Comparison of ENCODE assay signal across 18 cellular contexts in genomic region chr10:119567978-119568377, GRCh38. TPM values are rescaled to one million over a fixed set of nuclear protein-coding genes. Genes with fewer than 3 reads are reported as not detected.
A peak's percentile ranks its signal among the peaks of the same experiment; 100 is the strongest.
DNase-seq lines count a peak whose midpoint lies in the region; ATAC-seq, FAIRE-seq and TF ChIP-seq lines count a peak whose summit lies in the region.
"Had no signal": no experiment of that assay in that cellular context is flagged by ENCODE, and none has a peak within 500 bp of the region (broad histone marks: within the 10 kb centered on the region; RNA-seq: fewer than 3 reads in every experiment).

No MANE protein-coding gene starts in this region.

- CTCF ChIA-PET in H1 (lab: Charles Lee; ENCODE audit: partially characterized antibody) = interaction anchor here (1.0 kb wide), 1 partner anchor 17 kb away, joined by 3 read pairs; no protein-coding TSS in a partner anchor
- CTCF ChIA-PET in Calu3 (lab: Charles Lee) = interaction anchor here (0.9 kb wide), 1 partner anchor 26 kb away, joined by 3 read pairs; the partner anchor contains the start of gene RGS10

- H3K4me3 Mint-ChIP-seq in GM23338 (no peak overlapping the region), Calu3 (ENCODE audit: low read depth, unreplicated experiment) (no peak overlapping the region)
- peak overlapping the region; percentile 28 to 29 for H3K4me3 Mint-ChIP-seq in stimulated activated naive B cell treated with anti-CD40 and anti-IgM and Interleukin-4, amounts not matched to agents 10 μg/mL and 1 μg/mL and 100 μg/mL, for 72 hours
- H3K4me3 Mint-ChIP-seq: CD14-positive monocyte, HFFc6 had no signal

- no peak overlapping the region for H4K8ac ChIP-seq in H1 (ENCODE audit: extremely low read depth, insufficient read depth, low read length)

- BruUV-seq in Calu3 (replicated peaks; lab: Mats Ljungman, UMichigan) = no TSS peak

- H3K18ac ChIP-seq in H1 (ENCODE audit: extremely low read depth, low read length) = no peak overlapping the region

- no peaks in the 10 kb centered on the region for H4K20me1 ChIP-seq in GM23338 (replicated peaks; ENCODE audit: insufficient read depth)
- no peaks in the 10 kb centered on the region for H4K20me1 ChIP-seq in H1 (replicated peaks in 1 of 2; ENCODE audit: control insufficient read depth in 1 of 2, insufficient read depth in 2 of 2, low read length in 2 of 2)

- no peak overlapping the region for H3K14ac ChIP-seq in H1 (ENCODE audit: insufficient read length)

- H3K79me2 ChIP-seq in GM23338 (replicated peaks; ENCODE audit: insufficient read depth) = no peaks in the 10 kb centered on the region
- no peaks in the 10 kb centered on the region for H3K79me2 ChIP-seq in H1 (ENCODE audit: control insufficient read depth in 1 of 2, insufficient read depth in 2 of 2, low read length in 2 of 2)

- H3K4ac ChIP-seq in H1 (replicated peaks; ENCODE audit: insufficient read length, low read depth, low read length) = no peak overlapping the region

- no peak overlapping the region for H4K5ac ChIP-seq in H1 (ENCODE audit: insufficient read length, low read depth, low read length)

- H3K23me2 ChIP-seq in H1 (ENCODE audit: low read depth, low read length) = no peaks in the 10 kb centered on the region

- no peak overlapping the region for H3K27ac Mint-ChIP-seq in GM23338
- peak overlapping the region; percentile 80 for H3K27ac Mint-ChIP-seq in stimulated activated naive B cell treated with anti-CD40 and anti-IgM and Interleukin-4, amounts not matched to agents 10 μg/mL and 1 μg/mL and 100 μg/mL, for 72 hours
- no peak overlapping the region for H3K27ac Mint-ChIP-seq in Calu3 (ENCODE audit: unreplicated experiment)
- H3K27ac Mint-ChIP-seq: CD14-positive monocyte, HFFc6 had no signal

- no peak overlapping the region for H2BK20ac ChIP-seq in H1 (ENCODE audit: low read length)

- H3K9me3 ChIP-seq in H1 (ENCODE audit: insufficient read depth in 2 of 2, low read depth in 1 of 2, low read length in 1 of 2) = no peaks in the 10 kb centered on the region

- TF ChIP-seq RAD21 in H1 (IDR thresholded peaks at IDR 0.05 in 1 of 2, conservative IDR thresholded peaks at IDR 0.05 in 1 of 2; ENCODE audit: low read depth in 2 of 2, low read length in 2 of 2) = peak; percentile 13 to 16; a peak in 1 of 4 replicates

- H4K91ac ChIP-seq in H1 (replicated peaks; ENCODE audit: insufficient read length, low read length) = no peak overlapping the region

- FAIRE-seq in GM12891 (lab: Jason Lieb, UNC) (no peak), H1 (lab: Jason Lieb, UNC) (no peak)

- H3K36me3 ChIP-seq in GM23338 (ENCODE audit: insufficient read depth) (no peaks in the 10 kb centered on the region), H1 (ENCODE audit: control insufficient read depth in 2 of 4, insufficient read depth in 4 of 4, low read length in 3 of 4) (peaks cover 0 to 10% (median under 1%) of the 10 kb centered on the region in 4 experiments; a peak in 2 of 8 replicates)

- no peak overlapping the region for H2BK12ac ChIP-seq in H1 (ENCODE audit: low read depth, low read length)

- H3K27ac ChIP-seq in GM23338 (ENCODE audit: low read depth) = no peak overlapping the region
- H3K27ac ChIP-seq in H1 (ENCODE audit: low read depth, low read length) = no peak overlapping the region
- H3K27ac ChIP-seq: KMS-11, RWPE1 had no signal

- no peaks in the 10 kb centered on the region for H3F3A ChIP-seq in GM23338 (replicated peaks; ENCODE audit: low read depth)

- 88% methylated on average over 8 of the region's 8 CpGs; no CpG with 5 or more reads in 1 of the 2 experiments for WGBS in H1 (ENCODE audit: extremely low coverage in 1 of 2, insufficient coverage in 1 of 2, insufficient read length in 1 of 2, insufficient replicate concordance in 2 of 2, low coverage in 1 of 2, low lambda C conversion rate in 2 of 2, missing lambda C conversion rate in 1 of 2), 2 experiments

- H2BK15ac ChIP-seq in H1 (ENCODE audit: low read length) = no peak overlapping the region

- H3K4me2 ChIP-seq in GM23338 (no peak overlapping the region), H1 (ENCODE audit: insufficient read depth in 1 of 2, low read depth in 2 of 2, low read length in 2 of 2) (no peak overlapping the region)
- H3K4me2 ChIP-seq: KMS-11 had no signal

- no peaks in the 10 kb centered on the region for H3K9me3 Mint-ChIP-seq in GM23338
- H3K9me3 Mint-ChIP-seq in stimulated activated naive B cell treated with anti-CD40 and anti-IgM and Interleukin-4, amounts not matched to agents 10 μg/mL and 1 μg/mL and 100 μg/mL, for 72 hours = no peaks in the 10 kb centered on the region
- H3K9me3 Mint-ChIP-seq in Calu3 (ENCODE audit: low read depth, unreplicated experiment) = no peaks in the 10 kb centered on the region
- H3K9me3 Mint-ChIP-seq: HFFc6 had no signal

- H3K4me1 ChIP-seq in GM23338 (ENCODE audit: insufficient read depth) (no peaks in the 10 kb centered on the region), H1 (replicated peaks in 1 of 4; ENCODE audit: control insufficient read depth in 3 of 4, insufficient read depth in 4 of 4, low read length in 3 of 4) (no peaks in the 10 kb centered on the region)

- H3K27me3 Mint-ChIP-seq in GM23338 (ENCODE audit: insufficient read depth, low read depth, poor library complexity) (peaks cover 9% of the 10 kb centered on the region), Calu3 (ENCODE audit: unreplicated experiment) (no peaks in the 10 kb centered on the region)
- no peaks in the 10 kb centered on the region for H3K27me3 Mint-ChIP-seq in stimulated activated naive B cell treated with anti-CD40 and anti-IgM and Interleukin-4, amounts not matched to agents 10 μg/mL and 1 μg/mL and 100 μg/mL, for 72 hours

- H3K79me1 ChIP-seq in H1 (ENCODE audit: low read depth, low read length) = no peaks in the 10 kb centered on the region

- H2AFZ ChIP-seq in GM23338 = no peak overlapping the region
- no peak overlapping the region for H2AFZ ChIP-seq in H1 (ENCODE audit: low read length)

- no peak overlapping the region for H3K56ac ChIP-seq in H1 (replicated peaks; ENCODE audit: insufficient read length, low read depth, low read length)

- no peak overlapping the region for H2AK5ac ChIP-seq in H1 (ENCODE audit: low read depth, low read length)

- peak; percentile 23 for DNase-seq in GM12891 (ENCODE audit: insufficient read length, low spot score)
- no peak for DNase-seq in GM23338 (ENCODE audit: low spot score)
- DNase-seq in H1 (ENCODE audit: low read depth in 1 of 2, low spot score in 2 of 2) = no peak
- DNase-seq in stimulated activated naive B cell treated with anti-CD40 and anti-IgM and Interleukin-4, amounts not matched to agents 10 μg/mL and 1 μg/mL and 100 μg/mL, for 72 hours = no peak
- no peak for DNase-seq in NCI-H1694 treated with DMSO at 0.1 percent for 48 hours (lab: John Stamatoyannopoulos, UW)
- no peak for DNase-seq in Calu3
- DNase-seq: COR-L47, DMS153, HFFc6, NCI-H1092 treated with DMSO at 0.1 percent for 48 hours, NCI-H187, NCI-H748 treated with DMSO at 0.1 percent for 48 hours, PC-3, T-helper 2 cell had no signal

- no peak overlapping the region for H2BK5ac ChIP-seq in H1 (ENCODE audit: low read depth, low read length)

- H3K9me2 ChIP-seq in GM23338 (ENCODE audit: insufficient read depth) = no peaks in the 10 kb centered on the region

- no peak overlapping the region for H3K23ac ChIP-seq in H1 (ENCODE audit: insufficient read length)

- H3K4me1 Mint-ChIP-seq in GM23338 (no peaks in the 10 kb centered on the region), Calu3 (ENCODE audit: low read depth, unreplicated experiment) (no peaks in the 10 kb centered on the region)
- peaks cover 10 to 27% of the 10 kb centered on the region in 2 donors for H3K4me1 Mint-ChIP-seq in stimulated activated naive B cell treated with anti-CD40 and anti-IgM and Interleukin-4, amounts not matched to agents 10 μg/mL and 1 μg/mL and 100 μg/mL, for 72 hours

- no peak for TF ChIP-seq EP300 in H1 (IDR thresholded peaks at IDR 0.05; ENCODE audit: borderline replicate concordance in 1 of 2, low read depth in 2 of 2, low read length in 2 of 2)

- H3K36me3 Mint-ChIP-seq in GM23338 (ENCODE audit: low read depth) (peaks cover 5% of the 10 kb centered on the region; the same call in 2 of the 3 replicates), Calu3 (ENCODE audit: insufficient read depth, unreplicated experiment) (no peaks in the 10 kb centered on the region)
- peaks cover 0 to 4% of the 10 kb centered on the region in 2 donors for H3K36me3 Mint-ChIP-seq in stimulated activated naive B cell treated with anti-CD40 and anti-IgM and Interleukin-4, amounts not matched to agents 10 μg/mL and 1 μg/mL and 100 μg/mL, for 72 hours

- H2BK120ac ChIP-seq in H1 (replicated peaks; ENCODE audit: low read depth, low read length) = no peak overlapping the region

- ATAC-seq in GM23338 (peak; percentile 38; the same call in 1 of the 3 replicates), GM19324 (IDR thresholded peaks at IDR 0.05; ENCODE audit: low FRiP score, unreplicated experiment) (no peak)
- ATAC-seq in stimulated activated naive B cell treated with anti-CD40 and anti-IgM and Interleukin-4, amounts not matched to agents 10 μg/mL and 1 μg/mL and 100 μg/mL, for 72 hours (replicated peaks) = peak; percentile 42 to 46
- ATAC-seq: PC-3 had no signal

- POLR2A ChIA-PET in H1 (lab: Charles Lee; ENCODE audit: partially characterized antibody) = interaction anchor here (0.6 kb wide), 1 partner anchor 282 kb away, joined by 3 read pairs; no protein-coding TSS in a partner anchor

- no peak overlapping the region for H3K9ac ChIP-seq in H1 (replicated peaks in 1 of 4; ENCODE audit: extremely low read depth in 1 of 4, low read depth in 3 of 4, low read length in 3 of 4)
- H3K9ac ChIP-seq: KMS-11 had no signal

- no peak for TF ChIP-seq POLR2A in GM12891 (IDR thresholded peaks at IDR 0.05; ENCODE audit: low read depth, low read length)
- no peak for TF ChIP-seq POLR2A in H1 (IDR thresholded peaks at IDR 0.05; ENCODE audit: control extremely low read depth in 1 of 2, low read depth in 2 of 2, low read length in 2 of 2)

- H3K4me3 ChIP-seq in GM23338 (no peak overlapping the region), H1 (ENCODE audit: extremely low read depth in 1 of 4, insufficient read depth in 2 of 4, low read depth in 3 of 4, low read length in 4 of 4) (no peak overlapping the region)

- intact Hi-C loops in Calu3 (cut with micrococcal nuclease; ENCODE audit: unreplicated experiment) = no loop called here

- H3K27me3 ChIP-seq in GM23338 (ENCODE audit: insufficient read depth) (no peaks in the 10 kb centered on the region), H1 (replicated peaks in 1 of 4; ENCODE audit: control insufficient read depth in 3 of 4, extremely low read depth in 1 of 4, insufficient read depth in 3 of 4, low read length in 3 of 4) (no peaks in the 10 kb centered on the region)

- peak in 1 of 2 experiments; percentile 26; a peak in 2 of 4 replicates for TF ChIP-seq CTCF in GM23338 (conservative IDR thresholded peaks at IDR 0.05; ENCODE audit: low read depth in 2 of 2)
- no peak for TF ChIP-seq CTCF in H1 (IDR thresholded peaks at IDR 0.05; ENCODE audit: control extremely low read depth in 1 of 3, insufficient read depth in 1 of 3, low read depth in 1 of 3, low read length in 3 of 3)
- no peak for TF ChIP-seq CTCF in Calu3 (IDR thresholded peaks at IDR 0.05; ENCODE audit: unreplicated experiment)

RNA-seq across cellular contexts. Expression of gene RGS10, which starts 25.5 kb away (rescaled TPM):
- 293 TPM for polyA plus RNA-seq in GM12891 (2012; ENCODE audit: low read depth, missing spikeins)
- total RNA-seq in GM23338 (2014; rRNA removed; shearing (Covaris generic)) = 16.8 and 18.4 TPM in 2 replicates
- polyA plus RNA-seq in GM23338 (2016; fragmentation: Nextera tagmentation; extraction: Ambion mirVana) (26.8 and 27.5 TPM in 2 replicates), H1 (2011; rRNA removed) (4.2 and 5.5 TPM in 2 replicates)
- 12.2 and 13.1 TPM in 2 replicates for total RNA-seq in H1 (2021; fragmentation: NEBNext Ultra II Directional; extraction: Animal tissue kit (Norgen Biotek cat#: 25700))
- 10.4 TPM for polyA plus RNA-seq in H1 (2011; cell fraction: cytosol; rRNA removed)
- polyA plus RNA-seq in H1 (2011; cell fraction: nucleus; rRNA removed) = 2.8 TPM
- polyA plus RNA-seq in H1 (2012, experiment 1 of 2) = 10.7 to 16.2 TPM (median 13.3 TPM) in 4 replicates
- 14.8 TPM for polyA plus RNA-seq in H1 (2012, experiment 2 of 2)
- 23.2 TPM for polyA plus RNA-seq in H1 (2013, experiment 1 of 2)
- 23.5 TPM for polyA plus RNA-seq in H1 (2013, experiment 2 of 2)
- 2.7 and 2.8 TPM in 2 replicates for polyA minus RNA-seq in H1 (2011; rRNA and poly(A)+ RNA removed)
- polyA minus RNA-seq in H1 (2011; cell fraction: cytosol; rRNA and poly(A)+ RNA removed) = 8.9 TPM
- polyA minus RNA-seq in H1 (2011; cell fraction: nucleus; rRNA and poly(A)+ RNA removed) = 2.0 TPM
- total RNA-seq in Calu3 (2022) = 8.3 and 10.8 TPM in 2 replicates

RNA-seq across cellular contexts. Expression of gene TIAL1, which starts 28.8 kb away (rescaled TPM):
- 75.6 TPM for polyA plus RNA-seq in GM12891 (2012; ENCODE audit: low read depth, missing spikeins)
- total RNA-seq in GM23338 (2014; rRNA removed; shearing (Covaris generic)) = 103 and 131 TPM in 2 replicates
- polyA plus RNA-seq in GM23338 (2016; fragmentation: Nextera tagmentation; extraction: Ambion mirVana) (87.5 and 92.6 TPM in 2 replicates), H1 (2011; rRNA removed) (37.4 and 50.4 TPM in 2 replicates)
- total RNA-seq in H1 (2021; fragmentation: NEBNext Ultra II Directional; extraction: Animal tissue kit (Norgen Biotek cat#: 25700)) = 151 and 166 TPM in 2 replicates
- 77.1 TPM for polyA plus RNA-seq in H1 (2011; cell fraction: cytosol; rRNA removed)
- 103 TPM for polyA plus RNA-seq in H1 (2011; cell fraction: nucleus; rRNA removed)
- polyA plus RNA-seq in H1 (2012, experiment 1 of 2) = 75.5 to 128 TPM (median 91.2 TPM) in 4 replicates
- 49.0 TPM for polyA plus RNA-seq in H1 (2012, experiment 2 of 2)
- 94.8 TPM for polyA plus RNA-seq in H1 (2013, experiment 1 of 2)
- 88.8 TPM for polyA plus RNA-seq in H1 (2013, experiment 2 of 2)
- polyA minus RNA-seq in H1 (2011; rRNA and poly(A)+ RNA removed) = 55.2 and 69.2 TPM in 2 replicates
- 35.9 TPM for polyA minus RNA-seq in H1 (2011; cell fraction: cytosol; rRNA and poly(A)+ RNA removed)
- 83.5 TPM for polyA minus RNA-seq in H1 (2011; cell fraction: nucleus; rRNA and poly(A)+ RNA removed)
- 82.6 and 91.6 TPM in 2 replicates for total RNA-seq in Calu3 (2022)

Comparison
In these comparisons a context has a peak if more than half of its experiments do, and no peak if none do; other contexts are left out.
1. H3K4me3 Mint-ChIP-seq: peak in stimulated activated naive B cell treated with anti-CD40 and anti-IgM and Interleukin-4, amounts not matched to agents 10 μg/mL and 1 μg/mL and 100 μg/mL, for 72 hours (2 of 2); none in GM23338 (single experiment) and Calu3 (single experiment).